Comparison of ENCODE assay signal across 23 cellular contexts in genomic region chr7:35988105-35988504, GRCh38.
DNase-seq lines count a peak whose midpoint lies in the region; ATAC-seq and TF ChIP-seq lines count a peak whose summit lies in the region.
"Had no signal": no experiment of that assay in that cellular context is flagged by ENCODE, and none has a peak within 500 bp of the region (broad histone marks: within the 10 kb centered on the region; RNA-seq: fewer than 3 reads in every experiment).

No MANE protein-coding gene starts in this region.

- CTCF ChIA-PET in Panc1 (lab: Charles Lee): no interaction called here

- H3K36me3 ChIP-seq in Panc1 (ENCODE audit: control insufficient read depth, insufficient read depth, low read length) (no peaks in the 10 kb centered on the region), osteoblast (ENCODE audit: insufficient read depth, low read length) (no peaks in the 10 kb centered on the region), stomach (no peaks in the 10 kb centered on the region)
- H3K36me3 ChIP-seq: BLaER1, heart right ventricle had no signal

- H3K4me3 ChIP-seq in Panc1 (ENCODE audit: low read depth in 2 of 2, low read length in 2 of 2) (no peak overlapping the region), coronary artery (no peak overlapping the region), osteoblast (ENCODE audit: insufficient read depth, low read length) (no peak overlapping the region), stomach (no peak overlapping the region)
- H3K4me3 ChIP-seq: BLaER1, heart right ventricle, K562, smooth muscle cell had no signal

- in situ Hi-C loops in Panc1 (cut with HindIII; ENCODE audit: low pct_unique_long_range_greater_than_20kb, low sequenced_read_pairs): loop anchor here (25.0 kb wide), 2 partner anchors 124 to 324 kb away; no protein-coding TSS in a partner anchor

- BruUV-seq in Panc1 (replicated peaks; lab: Mats Ljungman, UMichigan): no TSS peak

- intact Hi-C loops in Panc1 (cut with micrococcal nuclease; ENCODE audit: unreplicated experiment) (loop anchor here (5.0 kb wide), 1 partner anchor 139 kb away; no protein-coding TSS in a partner anchor), stomach (cut with DNase I; ENCODE audit: low total_unique reads) (no loop called here)

- H3K27me3 ChIP-seq in Panc1 (ENCODE audit: control insufficient read depth, insufficient read depth, low read length) (no peaks in the 10 kb centered on the region), osteoblast (ENCODE audit: insufficient read depth, low read length) (no peaks in the 10 kb centered on the region), stomach (no peaks in the 10 kb centered on the region)
- H3K27me3 ChIP-seq: BLaER1, heart right ventricle had no signal

- TF ChIP-seq POLR2A in stomach (IDR thresholded peaks at IDR 0.05): no peak

- DNase-seq in Panc1 (ENCODE audit: low read depth, low spot score) (no peak), coronary artery (ENCODE audit: low spot score) (no peak), osteoblast (ENCODE audit: insufficient read length, low spot score, missing footprints) (no peak), stomach (peak; percentile 48), NCI-H1436 (lab: John Stamatoyannopoulos, UW) (no peak), NCI-H1417 (lab: John Stamatoyannopoulos, UW) (no peak)
- DNase-seq: activated T-cell treated with anti-CD3 and anti-CD28 coated beads, Interleukin-2, amount 50 U/mL, for 4 hours; COR-L47; DMS79 treated with DMSO at 0.1 percent for 48 hours; effector CD8-positive, alpha-beta T cell; foreskin fibroblast; H9; heart right ventricle; left cardiac atrium; MM.1S; NCI-H1436 treated with DMSO at 0.1 percent for 48 hours; Right ventricle myocardium superior; stimulated activated CD4-positive, alpha-beta T cell treated with anti-CD3 and anti-CD28 coated beads, Interleukin-2, amount 100 ng/mL, for 24 hours; T-helper 2 cell had no signal

- H3K9me3 ChIP-seq in Panc1 (ENCODE audit: control insufficient read depth, insufficient read depth, low read depth, low read length) (no peaks in the 10 kb centered on the region), osteoblast (ENCODE audit: low read depth, low read length) (no peaks in the 10 kb centered on the region), stomach (no peaks in the 10 kb centered on the region)
- H3K9me3 ChIP-seq: BLaER1, heart right ventricle had no signal

- H3K79me2 ChIP-seq in osteoblast (ENCODE audit: insufficient read depth, low read length): no peaks in the 10 kb centered on the region

- H2AFZ ChIP-seq in osteoblast (ENCODE audit: low read length): peak overlapping the region; percentile 47

- POLR2A ChIA-PET in Panc1 (lab: Charles Lee): no interaction called here

- H3K4me1 ChIP-seq in Panc1 (ENCODE audit: control insufficient read depth, insufficient read depth, low read length) (peaks cover 18% of the 10 kb centered on the region), osteoblast (ENCODE audit: insufficient read depth, low read length) (no peaks in the 10 kb centered on the region), stomach (peaks cover 0 to 28% (median 19%) of the 10 kb centered on the region in 4 donors)

- ATAC-seq in Panc1 (no peak), HG03521 (IDR thresholded peaks at IDR 0.05; ENCODE audit: unreplicated experiment) (no peak)
- ATAC-seq: activated T-cell treated with anti-CD3 and anti-CD28 coated beads, Interleukin-2, amount 50 U/mL, for 4 hours; heart right ventricle; K562; left cardiac atrium had no signal

- H3K27ac ChIP-seq in Panc1 (ENCODE audit: low read length) (peak overlapping the region; percentile 57), coronary artery (peak overlapping the region; percentile 60 to 67), osteoblast (ENCODE audit: low read depth, low read length) (no peak overlapping the region), stomach (peak overlapping the region; percentile 54 to 74 (median 70))
- H3K27ac ChIP-seq: BLaER1, heart right ventricle had no signal

- no peak for TF ChIP-seq CTCF in Panc1 (IDR thresholded peaks at IDR 0.05)
- no peak for TF ChIP-seq CTCF in coronary artery (IDR thresholded peaks at IDR 0.05)
- TF ChIP-seq CTCF in osteoblast (IDR thresholded peaks at IDR 0.05; ENCODE audit: extremely low read depth, low read depth, low read length): no peak
- no peak for TF ChIP-seq CTCF in stomach (IDR thresholded peaks at IDR 0.05)

- H4K20me1 ChIP-seq in osteoblast (ENCODE audit: insufficient read depth, low read length): no peaks in the 10 kb centered on the region
- H4K20me1 ChIP-seq: BLaER1 had no signal

- no peak overlapping the region for H3K4me2 ChIP-seq in osteoblast (ENCODE audit: insufficient read depth, low read length)
- H3K4me2 ChIP-seq: BLaER1, smooth muscle cell had no signal

- WGBS in stomach, 5 donors: 25 to 51% (median 49%) methylated on average over 5 of the region's 5 CpGs

- no peak for TF ChIP-seq EP300 in stomach (IDR thresholded peaks at IDR 0.05)
